ENCODE assay signal across 14 cellular contexts in genomic region chr21:29083306-29083705, GRCh38. TPM values are rescaled to one million over a fixed set of nuclear protein-coding genes. Genes with fewer than 3 reads are reported as not detected.
DNase-seq lines count a peak whose midpoint lies in the region; ATAC-seq, FAIRE-seq and TF ChIP-seq lines count a peak whose summit lies in the region.
"Had no signal": no experiment of that assay in that cellular context is flagged by ENCODE, and none has a peak within 500 bp of the region (broad histone marks: within the 10 kb centered on the region; RNA-seq: fewer than 3 reads in every experiment).

No MANE protein-coding gene starts in this region.

- DNase-seq in activated T-cell treated with anti-CD3 and anti-CD28 coated beads, Interleukin-2, amount 50 U/mL, for 72 hours = no peak
- DNase-seq in activated T-cell treated with anti-CD3 and anti-CD28 coated beads, Interleukin-2, amount 50 U/mL, for 1 hour = no peak
- DNase-seq in CD8-positive, alpha-beta T cell = no peak
- DNase-seq in T-helper 17 cell = no peak
- DNase-seq in activated CD4-positive, alpha-beta T cell treated with anti-CD3 and anti-CD28 coated beads, Interleukin-2, amount 50 U/mL, for 4 hours = no peak
- no peak for DNase-seq in GM19239 (ENCODE audit: insufficient read length, low spot score)
- DNase-seq: 8988T, DMS53, GF-D8, HCEC 1CT, IMR-90, KBM-7 had no signal

- H3K9me3 Mint-ChIP-seq in activated T-cell treated with anti-CD3 and anti-CD28 coated beads, Interleukin-2, amount 50 U/mL, for 72 hours = peaks cover 0 to 2% of the 10 kb centered on the region in 2 donors
- H3K9me3 Mint-ChIP-seq in CD8-positive, alpha-beta T cell = no peaks in the 10 kb centered on the region

- peaks cover 40% of the 10 kb centered on the region for H3K4me1 ChIP-seq in CD8-positive, alpha-beta T cell (ENCODE audit: insufficient read depth, low read length)

- no peaks in the 10 kb centered on the region for H3K9me3 ChIP-seq in CD8-positive, alpha-beta T cell (ENCODE audit: low read length)
- no peaks in the 10 kb centered on the region for H3K9me3 ChIP-seq in T-helper 17 cell (ENCODE audit: control insufficient read depth, low read length, poor library complexity, severe bottlenecking)
- H3K9me3 ChIP-seq: BLaER1 treated with 17β-estradiol and CSF1 and Interleukin-3, amounts not matched to agents 10 nM and 100 nM had no signal

- no peak overlapping the region for H3K4me3 Mint-ChIP-seq in activated T-cell treated with anti-CD3 and anti-CD28 coated beads, Interleukin-2, amount 50 U/mL, for 72 hours
- no peak overlapping the region for H3K4me3 Mint-ChIP-seq in CD8-positive, alpha-beta T cell
- H3K4me3 Mint-ChIP-seq in T-helper 17 cell = no peak overlapping the region

- no peak for TF ChIP-seq CTCF in CD8-positive, alpha-beta T cell (IDR thresholded peaks at IDR 0.05)

- no peak for ATAC-seq in activated T-cell treated with anti-CD3 and anti-CD28 coated beads, Interleukin-2, amount 50 U/mL, for 72 hours (replicated peaks in 1 of 2)
- no peak for ATAC-seq in CD8-positive, alpha-beta T cell
- ATAC-seq in T-helper 17 cell (no peak), HG03175 (IDR thresholded peaks at IDR 0.05; ENCODE audit: unreplicated experiment) (no peak)

- H3K27me3 ChIP-seq in CD8-positive, alpha-beta T cell (ENCODE audit: insufficient read depth, low read length) = no peaks in the 10 kb centered on the region
- H3K27me3 ChIP-seq: BLaER1 treated with 17β-estradiol and CSF1 and Interleukin-3, amounts not matched to agents 10 nM and 100 nM had no signal

- CTCF ChIA-PET in CD8-positive, alpha-beta T cell (lab: Charles Lee) = no interaction called here

- FAIRE-seq in GM19239 (lab: Jason Lieb, UNC) = no peak

- H3K27me3 Mint-ChIP-seq in activated T-cell treated with anti-CD3 and anti-CD28 coated beads, Interleukin-2, amount 50 U/mL, for 72 hours (ENCODE audit: low read depth) = no peaks in the 10 kb centered on the region
- H3K27me3 Mint-ChIP-seq in CD8-positive, alpha-beta T cell (ENCODE audit: low read depth) = no peaks in the 10 kb centered on the region
- no peaks in the 10 kb centered on the region for H3K27me3 Mint-ChIP-seq in T-helper 17 cell

- peaks cover 34% of the 10 kb centered on the region for H3K4me1 Mint-ChIP-seq in activated T-cell treated with anti-CD3 and anti-CD28 coated beads, Interleukin-2, amount 50 U/mL, for 72 hours (ENCODE audit: low read depth)
- peaks cover 40% of the 10 kb centered on the region for H3K4me1 Mint-ChIP-seq in CD8-positive, alpha-beta T cell (ENCODE audit: low read depth)
- peaks cover 24% of the 10 kb centered on the region for H3K4me1 Mint-ChIP-seq in T-helper 17 cell

- H3K36me3 ChIP-seq in CD8-positive, alpha-beta T cell (ENCODE audit: insufficient read depth, low read length) = no peaks in the 10 kb centered on the region
- H3K36me3 ChIP-seq: BLaER1 treated with 17β-estradiol and CSF1 and Interleukin-3, amounts not matched to agents 10 nM and 100 nM had no signal

- H3K27ac Mint-ChIP-seq in activated T-cell treated with anti-CD3 and anti-CD28 coated beads, Interleukin-2, amount 50 U/mL, for 72 hours = peak overlapping the region; percentile 33
- peak overlapping the region; percentile 53 for H3K27ac Mint-ChIP-seq in CD8-positive, alpha-beta T cell
- H3K27ac Mint-ChIP-seq in T-helper 17 cell = peak overlapping the region; percentile 82

- H3K36me3 Mint-ChIP-seq in activated T-cell treated with anti-CD3 and anti-CD28 coated beads, Interleukin-2, amount 50 U/mL, for 72 hours (ENCODE audit: insufficient read depth in 2 of 2) = peaks cover 0 to 2% of the 10 kb centered on the region in 2 donors
- peaks cover 12% of the 10 kb centered on the region for H3K36me3 Mint-ChIP-seq in CD8-positive, alpha-beta T cell
- no peaks in the 10 kb centered on the region for H3K36me3 Mint-ChIP-seq in T-helper 17 cell (ENCODE audit: low read depth)

- POLR2A ChIA-PET in CD8-positive, alpha-beta T cell (lab: Charles Lee) = no interaction called here

- intact Hi-C loops in CD8-positive, alpha-beta T cell (cut with DNase I, micrococcal nuclease) = no loop called here

- no peak overlapping the region for H3K4me3 ChIP-seq in CD8-positive, alpha-beta T cell (ENCODE audit: low read depth, low read length)
- H3K4me3 ChIP-seq: BLaER1 treated with 17β-estradiol and CSF1 and Interleukin-3, amounts not matched to agents 10 nM and 100 nM had no signal

- H3K27ac ChIP-seq in CD8-positive, alpha-beta T cell (ENCODE audit: low read depth, low read length) = no peak overlapping the region
- H3K27ac ChIP-seq: BLaER1 treated with 17β-estradiol and CSF1 and Interleukin-3, amounts not matched to agents 10 nM and 100 nM had no signal

RNA-seq across cellular contexts. Expression of gene CCT8, which starts 9.9 kb away (rescaled TPM):
- 100 to 1,000 TPM; 285 to 355 TPM for total RNA-seq in activated T-cell treated with anti-CD3 and anti-CD28 coated beads, Interleukin-2, amount 50 U/mL, for 72 hours
- 100 to 1,000 TPM; 104 to 116 TPM for total RNA-seq in CD8-positive, alpha-beta T cell
- 100 to 1,000 TPM in 1 of 2 donors, 10 to 100 TPM in 1; 90.3 to 109 TPM for total RNA-seq in T-helper 17 cell

RNA-seq across cellular contexts. Expression of gene MAP3K7CL, which starts 47.1 kb away (rescaled TPM):
- total RNA-seq in activated T-cell treated with anti-CD3 and anti-CD28 coated beads, Interleukin-2, amount 50 U/mL, for 72 hours = 10 to 100 TPM in 1 of 2 donors, 1 to 10 TPM in 1; 9.6 to 10.3 TPM
- total RNA-seq in CD8-positive, alpha-beta T cell = 1 to 10 TPM; 2.3 to 2.9 TPM
- total RNA-seq in T-helper 17 cell = 10 to 100 TPM; 11.6 to 85.3 TPM

RNA-seq across cellular contexts. Expression of gene USP16, which starts 58.8 kb away (rescaled TPM):
- total RNA-seq in activated T-cell treated with anti-CD3 and anti-CD28 coated beads, Interleukin-2, amount 50 U/mL, for 72 hours = 10 to 100 TPM; 46.4 to 47.0 TPM
- 10 to 100 TPM; 84.8 to 91.2 TPM for total RNA-seq in CD8-positive, alpha-beta T cell
- 10 to 100 TPM; 65.5 to 75.3 TPM for total RNA-seq in T-helper 17 cell
